In the genomic region with DNA sequence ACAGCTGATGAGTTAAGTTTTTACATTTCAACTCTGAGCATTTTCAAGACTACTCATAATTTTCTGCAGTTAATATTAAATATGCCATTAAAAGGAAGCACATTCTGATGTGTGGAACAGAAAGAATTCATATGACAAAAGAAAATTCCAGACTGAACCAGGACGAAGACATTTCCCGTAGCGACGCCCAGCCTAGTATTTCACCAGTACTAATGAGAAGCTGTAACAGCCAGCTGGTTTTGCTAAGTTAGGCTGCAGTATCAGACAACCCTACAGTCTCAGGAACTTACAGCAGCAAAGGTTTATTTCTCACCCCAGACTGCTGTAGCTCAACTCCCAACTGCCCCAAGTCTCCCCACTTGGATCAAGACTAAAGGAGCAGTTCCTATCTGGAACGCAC, we compare ENCODE assay signal across 14 cellular contexts.
DNase-seq lines count a peak whose midpoint lies in the region; TF ChIP-seq lines count a peak whose summit lies in the region.
"Had no signal": no experiment of that assay in that cellular context is flagged by ENCODE, and none has a peak within 500 bp of the region (broad histone marks: within the 10 kb centered on the region; RNA-seq: fewer than 3 reads in every experiment).

No MANE protein-coding gene starts in this region.

- H3K4me1 ChIP-seq in esophagus muscularis mucosa = peaks cover 0 to 17% (median 9%) of the 10 kb centered on the region in 4 donors
- H3K4me1 ChIP-seq: BLaER1 treated with 17β-estradiol and CSF1 and Interleukin-3, amounts not matched to agents 10 nM and 100 nM had no signal

- no peaks in the 10 kb centered on the region for H3K9me3 ChIP-seq in esophagus muscularis mucosa
- H3K9me3 ChIP-seq: BLaER1 treated with 17β-estradiol and CSF1 and Interleukin-3, amounts not matched to agents 10 nM and 100 nM had no signal

- TF ChIP-seq CTCF in esophagus muscularis mucosa (IDR thresholded peaks at IDR 0.05) = no peak

- H3K36me3 ChIP-seq in esophagus muscularis mucosa = no peaks in the 10 kb centered on the region
- H3K36me3 ChIP-seq: BLaER1 treated with 17β-estradiol and CSF1 and Interleukin-3, amounts not matched to agents 10 nM and 100 nM had no signal

- WGBS in esophagus muscularis mucosa = 95% methylated on average over 5 of the region's 5 CpGs

- TF ChIP-seq EP300 in esophagus muscularis mucosa (IDR thresholded peaks at IDR 0.05) = no peak

- peak; percentile 42 for DNase-seq in AG20443 (ENCODE audit: low spot score)
- DNase-seq in GM03348 (ENCODE audit: low spot score) = peak; percentile 42
- peak; percentile 8 for DNase-seq in esophagus muscularis mucosa (ENCODE audit: extremely low spot score)
- DNase-seq in ureter (ENCODE audit: low spot score) = peak; percentile 6
- no peak for DNase-seq in activated gamma-delta T cell treated with Interleukin-2 at 50 U/mL for 16 hours
- no peak for DNase-seq in posterior cingulate gyrus
- DNase-seq: CD4-positive, CD25-positive, alpha-beta regulatory T cell; DMS153; DMS79 treated with DMSO at 0.1 percent for 48 hours; GDM1; GOT3; H9 had no signal

- intact Hi-C loops in esophagus muscularis mucosa (cut with DNase I) = no loop called here
- intact Hi-C loops in posterior cingulate gyrus (cut with DNase I) = no loop called here

- TF ChIP-seq POLR2A in esophagus muscularis mucosa (IDR thresholded peaks at IDR 0.05; ENCODE audit: low read depth) = no peak

- no peaks in the 10 kb centered on the region for H3K27me3 ChIP-seq in esophagus muscularis mucosa
- H3K27me3 ChIP-seq: BLaER1 treated with 17β-estradiol and CSF1 and Interleukin-3, amounts not matched to agents 10 nM and 100 nM had no signal

- H3K27ac ChIP-seq in esophagus muscularis mucosa (replicated peaks in 1 of 4) = no peak overlapping the region
- H3K27ac ChIP-seq: BLaER1 treated with 17β-estradiol and CSF1 and Interleukin-3, amounts not matched to agents 10 nM and 100 nM; KMS-11 had no signal

- no peak overlapping the region for H3K4me3 ChIP-seq in esophagus muscularis mucosa
- H3K4me3 ChIP-seq: BLaER1 treated with 17β-estradiol and CSF1 and Interleukin-3, amounts not matched to agents 10 nM and 100 nM had no signal

Comparison
In these comparisons a context has a peak if more than half of its experiments do, and no peak if none do; other contexts are left out.
1. DNase-seq: peak in AG20443 (single experiment), GM03348 (single experiment), esophagus muscularis mucosa (single experiment) and ureter (single experiment); none in activated gamma-delta T cell treated with Interleukin-2 at 50 U/mL for 16 hours (single experiment) and posterior cingulate gyrus (0 of 10).